ENCODE assay signal across 8 cellular contexts in the genomic region with DNA sequence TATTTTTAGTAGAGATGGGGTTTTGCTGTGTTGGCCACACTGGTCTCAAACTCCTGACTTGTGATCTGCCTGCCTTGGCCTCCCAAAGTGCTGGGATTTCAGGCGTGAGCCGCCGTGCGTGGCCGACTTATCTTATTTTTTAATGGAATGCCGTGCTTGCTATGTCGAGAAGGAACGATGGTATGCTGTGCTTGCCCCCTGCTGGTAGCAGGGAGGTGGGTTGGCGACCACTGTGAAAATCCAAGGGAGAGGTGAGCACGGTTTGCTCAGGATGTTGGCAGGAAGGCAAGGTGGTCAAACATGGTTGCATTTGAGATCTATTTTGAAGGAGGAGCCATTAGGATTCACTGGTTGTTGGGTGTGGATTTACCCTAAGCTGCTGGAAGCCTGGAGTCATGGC.
DNase-seq lines count a peak whose midpoint lies in the region; ATAC-seq and TF ChIP-seq lines count a peak whose summit lies in the region.

No MANE protein-coding gene starts in this region.

- ATAC-seq in HG03135 (IDR thresholded peaks at IDR 0.05; ENCODE audit: unreplicated experiment) = no peak

- H2AFZ ChIP-seq in OCI-LY3 (ENCODE audit: low read depth, low read length) = no peak overlapping the region

- no peak for TF ChIP-seq POLR2A in erythroblast (IDR thresholded peaks at IDR 0.05; ENCODE audit: low read length)

- H3K27ac Mint-ChIP-seq in activated naive CD4-positive, alpha-beta T cell treated with anti-CD3 and anti-CD28 coated beads, Interleukin-2, amount 10 ng/mL, durations not matched to agents 7 days and 5 days = no peak overlapping the region

- no peaks in the 10 kb centered on the region for H3K79me2 ChIP-seq in OCI-LY3 (ENCODE audit: low read length)

- no peak overlapping the region for H3K4me2 ChIP-seq in OCI-LY3 (ENCODE audit: low read length)

- no peaks in the 10 kb centered on the region for H3K4me1 ChIP-seq in OCI-LY3 (ENCODE audit: low read length)

- H3K9me3 Mint-ChIP-seq in activated naive CD4-positive, alpha-beta T cell treated with anti-CD3 and anti-CD28 coated beads, Interleukin-2, amount 10 ng/mL, durations not matched to agents 7 days and 5 days = no peaks in the 10 kb centered on the region

- peak; percentile 37 for DNase-seq in activated naive CD4-positive, alpha-beta T cell treated with anti-CD3 and anti-CD28 coated beads, Interleukin-2, amount 10 ng/mL, durations not matched to agents 7 days and 5 days
- no peak for DNase-seq in activated naive CD4-positive, alpha-beta T cell treated with anti-CD3 and anti-CD28 coated beads, Interleukin-2, amount 50 U/mL, for 16 hours
- DNase-seq in erythroblast (lab: John Stamatoyannopoulos, UW) (peak; percentile 11 to 42), retinal pigment epithelial cell (ENCODE audit: low read depth) (no peak), AG08395 (ENCODE audit: low spot score) (no peak), DMS153 (lab: John Stamatoyannopoulos, UW) (no peak)

- no peak overlapping the region for H3K9ac ChIP-seq in OCI-LY3 (ENCODE audit: low read length)

- peaks cover 21% of the 10 kb centered on the region for H3K27me3 Mint-ChIP-seq in activated naive CD4-positive, alpha-beta T cell treated with anti-CD3 and anti-CD28 coated beads, Interleukin-2, amount 10 ng/mL, durations not matched to agents 7 days and 5 days

- H3K4me1 Mint-ChIP-seq in activated naive CD4-positive, alpha-beta T cell treated with anti-CD3 and anti-CD28 coated beads, Interleukin-2, amount 10 ng/mL, durations not matched to agents 7 days and 5 days = peaks cover 5% of the 10 kb centered on the region

- H3K36me3 Mint-ChIP-seq in activated naive CD4-positive, alpha-beta T cell treated with anti-CD3 and anti-CD28 coated beads, Interleukin-2, amount 10 ng/mL, durations not matched to agents 7 days and 5 days = no peaks in the 10 kb centered on the region

- no peaks in the 10 kb centered on the region for H3K36me3 ChIP-seq in OCI-LY3 (replicated peaks; ENCODE audit: low read depth, low read length)

- H3K27me3 ChIP-seq in OCI-LY3 (ENCODE audit: low read depth, low read length) = no peaks in the 10 kb centered on the region

- no peaks in the 10 kb centered on the region for H4K20me1 ChIP-seq in OCI-LY3 (ENCODE audit: insufficient read depth, low read length)

- no peak overlapping the region for H3K4me3 Mint-ChIP-seq in activated naive CD4-positive, alpha-beta T cell treated with anti-CD3 and anti-CD28 coated beads, Interleukin-2, amount 10 ng/mL, durations not matched to agents 7 days and 5 days

- H3K9me3 ChIP-seq in OCI-LY3 (ENCODE audit: insufficient read depth, low read length) = no peaks in the 10 kb centered on the region

- CTCF ChIA-PET in activated naive CD4-positive, alpha-beta T cell treated with anti-CD3 and anti-CD28 coated beads, Interleukin-2, amount 10 ng/mL, durations not matched to agents 7 days and 5 days (lab: Charles Lee) = no interaction called here

- H3K4me3 ChIP-seq in OCI-LY3 (ENCODE audit: low read length) = no peak overlapping the region
- H3K4me3 ChIP-seq in retinal pigment epithelial cell (ENCODE audit: low read length) = no peak overlapping the region

- no peak overlapping the region for H3K27ac ChIP-seq in OCI-LY3 (ENCODE audit: low read length)

- TF ChIP-seq CTCF in OCI-LY3 (IDR thresholded peaks at IDR 0.05; ENCODE audit: low read depth, low read length) = peak; percentile 36
- TF ChIP-seq CTCF in retinal pigment epithelial cell (conservative IDR thresholded peaks at IDR 0.05; ENCODE audit: low read depth, low read length) = peak; percentile 51

Comparison
In these comparisons a context has a peak if more than half of its experiments do, and no peak if none do; other contexts are left out.
1. DNase-seq: peak in activated naive CD4-positive, alpha-beta T cell treated with anti-CD3 and anti-CD28 coated beads, Interleukin-2, amount 10 ng/mL, durations not matched to agents 7 days and 5 days (single experiment) and erythroblast (2 of 2); none in activated naive CD4-positive, alpha-beta T cell treated with anti-CD3 and anti-CD28 coated beads, Interleukin-2, amount 50 U/mL, for 16 hours (single experiment), retinal pigment epithelial cell (single experiment), AG08395 (single experiment) and DMS153 (single experiment).